ENCODE assay signal across 10 cellular contexts in genomic region chr17:17416007-17416399, GRCh38.
DNase-seq lines count a peak whose midpoint lies in the region; ATAC-seq, FAIRE-seq and TF ChIP-seq lines count a peak whose summit lies in the region.
"Had no signal": no experiment of that assay in that cellular context is flagged by ENCODE, and none has a peak within 500 bp of the region (broad histone marks: within the 10 kb centered on the region; RNA-seq: fewer than 3 reads in every experiment).

No MANE protein-coding gene starts in this region.

- peaks cover 11 to 22% (median 17%) of the 10 kb centered on the region in 4 donors for H3K4me1 Mint-ChIP-seq in CD4-positive, alpha-beta memory T cell
- peaks cover 68% of the 10 kb centered on the region for H3K4me1 Mint-ChIP-seq in HFFc6 (ENCODE audit: low read depth)

- TSS peak; percentile 77 for BruUV-seq in HepG2 (replicated peaks; lab: Mats Ljungman, UMichigan)

- POLR2A ChIA-PET in CD4-positive, alpha-beta memory T cell (lab: Charles Lee; ENCODE audit: partially characterized antibody), result interaction anchor here (2.0 to 2.2 kb wide), 2 partner anchors 12 to 25 kb away, joined by 8 to 9 read pairs; no protein-coding TSS in a partner anchor
- POLR2A ChIA-PET in HepG2 (lab: Yijun Ruan, JAX), result interaction anchor here (0.9 to 3.9 kb wide), 13 partner anchors 7 to 176 kb away, joined by 3 to 44 read pairs (median 8); partner anchors contain the start of genes PEMT and RASD1

- no peak overlapping the region for H3K27ac ChIP-seq in CD4-positive, alpha-beta memory T cell (ENCODE audit: low read depth, low read length)
- peak overlapping the region in 2 of 4 donors; percentile 54 to 55 for H3K27ac ChIP-seq in body of pancreas
- peak overlapping the region; percentile 82 for H3K27ac ChIP-seq in HepG2 (ENCODE audit: extremely low read length, insufficient read depth, low read length)
- H3K27ac ChIP-seq: KMS-11, neutrophil had no signal

- no peaks in the 10 kb centered on the region for H3K79me2 ChIP-seq in HepG2 (ENCODE audit: insufficient read depth, low read length)

- no peaks in the 10 kb centered on the region for H4K20me1 ChIP-seq in HepG2 (ENCODE audit: insufficient read depth, low read length)

- H3K9me3 Mint-ChIP-seq in CD4-positive, alpha-beta memory T cell, result no peaks in the 10 kb centered on the region
- no peaks in the 10 kb centered on the region for H3K9me3 Mint-ChIP-seq in HFFc6

- H3K9me3 ChIP-seq in CD4-positive, alpha-beta memory T cell (ENCODE audit: control insufficient read depth in 1 of 2, low read length in 2 of 2), result no peaks in the 10 kb centered on the region
- H3K9me3 ChIP-seq in NT2/D1 (ENCODE audit: insufficient read depth, low read length) (peaks cover 9% of the 10 kb centered on the region; the same call in 1 of the 2 replicates), body of pancreas (no peaks in the 10 kb centered on the region), HepG2 (ENCODE audit: low read length) (no peaks in the 10 kb centered on the region)
- H3K9me3 ChIP-seq: neutrophil had no signal

- ATAC-seq in body of pancreas (peak; percentile 46), HepG2 (peak; percentile 73), GM19397 (IDR thresholded peaks at IDR 0.05; ENCODE audit: unreplicated experiment) (no peak), GM18873 (IDR thresholded peaks at IDR 0.05; ENCODE audit: low FRiP score, unreplicated experiment) (no peak), GM19452 (IDR thresholded peaks at IDR 0.05; ENCODE audit: unreplicated experiment) (no peak)

- H3K27me3 Mint-ChIP-seq in CD4-positive, alpha-beta memory T cell, result peaks cover 0 to 5% of the 10 kb centered on the region in 2 donors
- H3K27me3 Mint-ChIP-seq in HFFc6 (ENCODE audit: insufficient read depth), result peaks cover 8% of the 10 kb centered on the region

- no peaks in the 10 kb centered on the region for H3K36me3 Mint-ChIP-seq in CD4-positive, alpha-beta memory T cell
- no peaks in the 10 kb centered on the region for H3K36me3 Mint-ChIP-seq in HFFc6 (ENCODE audit: low read depth)

- H3K4me2 ChIP-seq in HepG2 (ENCODE audit: low read depth, low read length), result peak overlapping the region; percentile 40
- H3K4me2 ChIP-seq: KMS-11 had no signal

- in situ Hi-C loops in HepG2 (cut with HindIII; ENCODE audit: extremely low pct_ligation_motif_present, low pct_unique_long_range_greater_than_20kb), result loop anchor here (5.0 kb wide), 1 partner anchor 59 kb away; no protein-coding TSS in a partner anchor

- no peak overlapping the region for H3K4me3 ChIP-seq in CD4-positive, alpha-beta memory T cell (ENCODE audit: low read length in 2 of 2)
- no peak overlapping the region for H3K4me3 ChIP-seq in NT2/D1 (ENCODE audit: insufficient read length, low read depth)
- no peak overlapping the region for H3K4me3 ChIP-seq in body of pancreas
- H3K4me3 ChIP-seq in HepG2 (replicated peaks in 1 of 3; ENCODE audit: insufficient read depth in 1 of 3, low read depth in 2 of 3, low read length in 3 of 3), result no peak overlapping the region

- TF ChIP-seq RAD21 in HepG2 (CRISPR knock-in tag; IDR thresholded peaks at IDR 0.05), result no peak

- H3K27ac Mint-ChIP-seq in CD4-positive, alpha-beta memory T cell, result peak overlapping the region in 1 of 7 donors; percentile 51
- peak overlapping the region; percentile 96 for H3K27ac Mint-ChIP-seq in HFFc6

- peak; percentile 78 for FAIRE-seq in HepG2 (lab: Jason Lieb, UNC)

- DNase-seq in CD4-positive, alpha-beta memory T cell, result peak in 4 of 5 donors; percentile 21 to 45 (median 32)
- DNase-seq in HFFc6 (peak; percentile 69), NT2/D1 (ENCODE audit: low read depth, low spot score) (peak; percentile 35), body of pancreas (peak in 1 of 4 donors; percentile 50), HepG2 (ENCODE audit: low spot score) (peak; percentile 91)

- TF ChIP-seq EP300 in HepG2 (IDR thresholded peaks at IDR 0.05; ENCODE audit: low read depth in 2 of 2, low read length in 2 of 2), result no peak
- TF ChIP-seq EP300 in HepG2 (CRISPR knock-in tag; IDR thresholded peaks at IDR 0.05; ENCODE audit: borderline replicate concordance), result no peak

- TF ChIP-seq POLR2A in body of pancreas (IDR thresholded peaks at IDR 0.05), result no peak
- no peak for TF ChIP-seq POLR2A in HepG2 (IDR thresholded peaks at IDR 0.05; ENCODE audit: insufficient read depth in 1 of 2, low read depth in 2 of 2, low read length in 2 of 2)

- H3K4me3 Mint-ChIP-seq in CD4-positive, alpha-beta memory T cell, result no peak overlapping the region
- peak overlapping the region; percentile 56 for H3K4me3 Mint-ChIP-seq in HFFc6

- H3K36me3 ChIP-seq in CD4-positive, alpha-beta memory T cell (ENCODE audit: insufficient read depth, low read length), result no peaks in the 10 kb centered on the region
- no peaks in the 10 kb centered on the region for H3K36me3 ChIP-seq in NT2/D1 (ENCODE audit: insufficient read depth, insufficient read length, low read length)
- H3K36me3 ChIP-seq in body of pancreas (replicated peaks in 1 of 2; ENCODE audit: insufficient read depth in 1 of 2, low read depth in 2 of 2), result no peaks in the 10 kb centered on the region
- H3K36me3 ChIP-seq in HepG2 (replicated peaks in 1 of 2; ENCODE audit: control insufficient read depth in 1 of 2, insufficient read depth in 2 of 2, low read length in 2 of 2), result no peaks in the 10 kb centered on the region
- H3K36me3 ChIP-seq: neutrophil had no signal

- H2AFZ ChIP-seq in HepG2 (ENCODE audit: low read length), result peak overlapping the region; percentile 33

- 92 to 95% methylated on average over 2 of the region's 2 CpGs for WGBS in body of pancreas, 2 donors
- WGBS in HepG2 (ENCODE audit: low lambda C conversion rate), result 80% methylated on average over 2 of the region's 2 CpGs

- no peak for TF ChIP-seq CTCF in HFFc6 (IDR thresholded peaks at IDR 0.05)
- TF ChIP-seq CTCF in body of pancreas (IDR thresholded peaks at IDR 0.05), result no peak
- no peak for TF ChIP-seq CTCF in HepG2 (CRISPR knock-in tag; IDR thresholded peaks at IDR 0.05)

- H3K4me1 ChIP-seq in CD4-positive, alpha-beta memory T cell (ENCODE audit: insufficient read depth, low read length), result peaks cover 15% of the 10 kb centered on the region
- H3K4me1 ChIP-seq in NT2/D1 (ENCODE audit: insufficient read depth, insufficient read length) (no peaks in the 10 kb centered on the region), body of pancreas (peaks cover 30% of the 10 kb centered on the region), HepG2 (ENCODE audit: insufficient read depth, low read length) (peaks cover 50% of the 10 kb centered on the region)

- CTCF ChIA-PET in CD4-positive, alpha-beta memory T cell (lab: Charles Lee; ENCODE audit: partially characterized antibody), result interaction anchor here (1.1 to 2.0 kb wide), 2 partner anchors 24 to 81 kb away, joined by 4 to 6 read pairs; no protein-coding TSS in a partner anchor
- CTCF ChIA-PET in HepG2 (lab: Yijun Ruan, JAX; ENCODE audit: low intra/inter-chr PET ratio, low total read pairs), result no interaction called here

- no peaks in the 10 kb centered on the region for H3K27me3 ChIP-seq in CD4-positive, alpha-beta memory T cell (ENCODE audit: insufficient read depth, low read length)
- no peaks in the 10 kb centered on the region for H3K27me3 ChIP-seq in NT2/D1 (ENCODE audit: insufficient read depth, insufficient read length)
- no peaks in the 10 kb centered on the region for H3K27me3 ChIP-seq in body of pancreas
- H3K27me3 ChIP-seq in HepG2 (ENCODE audit: control insufficient read depth in 1 of 2, insufficient read depth in 2 of 2, low read length in 2 of 2), result no peaks in the 10 kb centered on the region
- H3K27me3 ChIP-seq: neutrophil had no signal

- intact Hi-C loops in CD4-positive, alpha-beta memory T cell (cut with micrococcal nuclease), result no loop called here
- intact Hi-C loops in body of pancreas (cut with DNase I) (no loop called here), HepG2 (cut with micrococcal nuclease; ENCODE audit: unreplicated experiment) (no loop called here)

- H3K9ac ChIP-seq in NT2/D1 (ENCODE audit: insufficient read length, low read depth), result no peak overlapping the region
- H3K9ac ChIP-seq in HepG2 (ENCODE audit: insufficient read depth, low read depth, low read length), result peak overlapping the region; percentile 51
- H3K9ac ChIP-seq: KMS-11 had no signal

TF ChIP-seq in HepG2, 621 proteins besides CTCF, POLR2A, EP300 and RAD21 (continues in another document):
- TF ChIP-seq NFYC (CRISPR knock-in tag; IDR thresholded peaks at IDR 0.05) (peak; percentile 90), NR0B2 (CRISPR knock-in tag; IDR thresholded peaks at IDR 0.05) (no peak), ZNF503 (CRISPR knock-in tag; IDR thresholded peaks at IDR 0.05) (no peak), ZNF10 (CRISPR knock-in tag; IDR thresholded peaks at IDR 0.05; ENCODE audit: borderline replicate concordance, low read depth) (no peak), SIN3B (IDR thresholded peaks at IDR 0.05; ENCODE audit: low read length) (no peak), TEAD3 (CRISPR knock-in tag; optimal IDR thresholded peaks at IDR 0.05; ENCODE audit: borderline replicate concordance) (peak; percentile 10), AGO1 (IDR thresholded peaks at IDR 0.05; ENCODE audit: low read depth, low read length, poor library complexity, severe bottlenecking) (no peak), ATF7 (IDR thresholded peaks at IDR 0.05) (no peak), ATF7 (CRISPR knock-in tag; IDR thresholded peaks at IDR 0.05) (no peak), YY1 (IDR thresholded peaks at IDR 0.05; ENCODE audit: insufficient read depth, insufficient replicate concordance, low read depth, low read length) (peak; percentile 75)

Comparison
In these comparisons a context has a peak if more than half of its experiments do, and no peak if none do; other contexts are left out.
1. ATAC-seq: peak in body of pancreas (single experiment) and HepG2 (single experiment); none in GM19397 (single experiment), GM18873 (single experiment) and GM19452 (single experiment).